ENCODE assay signal across 1 cellular context in genomic region chr2:151363709-151364108, GRCh38.
TF ChIP-seq lines count a peak whose summit lies in the region.

No MANE protein-coding gene starts in this region.

TF ChIP-seq in GM12878, 131 proteins besides CTCF, POLR2A, EP300 and RAD21 (continued from another document and continues in another):
- TF ChIP-seq BCL3 (IDR thresholded peaks at IDR 0.05; ENCODE audit: borderline replicate concordance, insufficient read depth, low read depth, low read length, poor library complexity, severe bottlenecking), result no peak
- TF ChIP-seq, protein P1, sequence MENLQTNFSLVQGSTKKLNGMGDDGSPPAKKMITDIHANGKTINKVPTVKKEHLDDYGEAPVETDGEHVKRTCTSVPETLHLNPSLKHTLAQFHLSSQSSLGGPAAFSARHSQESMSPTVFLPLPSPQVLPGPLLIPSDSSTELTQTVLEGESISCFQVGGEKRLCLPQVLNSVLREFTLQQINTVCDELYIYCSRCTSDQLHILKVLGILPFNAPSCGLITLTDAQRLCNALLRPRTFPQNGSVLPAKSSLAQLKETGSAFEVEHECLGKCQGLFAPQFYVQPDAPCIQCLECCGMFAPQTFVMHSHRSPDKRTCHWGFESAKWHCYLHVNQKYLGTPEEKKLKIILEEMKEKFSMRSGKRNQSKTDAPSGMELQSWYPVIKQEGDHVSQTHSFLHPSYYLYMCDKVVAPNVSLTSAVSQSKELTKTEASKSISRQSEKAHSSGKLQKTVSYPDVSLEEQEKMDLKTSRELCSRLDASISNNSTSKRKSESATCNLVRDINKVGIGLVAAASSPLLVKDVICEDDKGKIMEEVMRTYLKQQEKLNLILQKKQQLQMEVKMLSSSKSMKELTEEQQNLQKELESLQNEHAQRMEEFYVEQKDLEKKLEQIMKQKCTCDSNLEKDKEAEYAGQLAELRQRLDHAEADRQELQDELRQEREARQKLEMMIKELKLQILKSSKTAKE (IDR thresholded peaks at IDR 0.05; ENCODE audit: low read depth, poor library complexity, severe bottlenecking), result no peak
- TF ChIP-seq MLLT1 (IDR thresholded peaks at IDR 0.05), result peak; percentile 49; the same call in 1 of the 2 replicates
- TF ChIP-seq KAT2A (conservative IDR thresholded peaks at IDR 0.05; ENCODE audit: control insufficient read depth, low read depth, low read length), result no peak
- TF ChIP-seq ZNF217 (IDR thresholded peaks at IDR 0.05), result no peak
- no peak for TF ChIP-seq SRF (IDR thresholded peaks at IDR 0.05; ENCODE audit: low read depth in 2 of 2, low read length in 2 of 2)
- no peak for TF ChIP-seq SREBF2 (IDR thresholded peaks at IDR 0.05; ENCODE audit: low read length)
- TF ChIP-seq ZNF384 (IDR thresholded peaks at IDR 0.05; ENCODE audit: borderline replicate concordance, low read depth, low read length), result no peak
- peak; percentile 49; the same call in 1 of the 2 replicates for TF ChIP-seq RUNX3 (IDR thresholded peaks at IDR 0.05; ENCODE audit: low read length)
- no peak for TF ChIP-seq POLR2AphosphoS2 (IDR thresholded peaks at IDR 0.05; ENCODE audit: low read depth, low read length)
- no peak for TF ChIP-seq ZBTB4 (CRISPR knock-in tag; IDR thresholded peaks at IDR 0.05)
- TF ChIP-seq ATF7 (IDR thresholded peaks at IDR 0.05; ENCODE audit: low read depth), result peak; percentile 94
- no peak for TF ChIP-seq SP1 (IDR thresholded peaks at IDR 0.05; ENCODE audit: low read depth, low read length)
- no peak for TF ChIP-seq EZH2 (IDR thresholded peaks at IDR 0.05; ENCODE audit: borderline replicate concordance, control insufficient read depth, low read depth, low read length)
- no peak for TF ChIP-seq SMARCA5 (IDR thresholded peaks at IDR 0.05)
- TF ChIP-seq IKZF2 (IDR thresholded peaks at IDR 0.05), result peak in 1 of 2 experiments; percentile 57; a peak in 1 of 4 replicates
- TF ChIP-seq YBX1 (IDR thresholded peaks at IDR 0.05), result no peak
- TF ChIP-seq, protein P2, sequence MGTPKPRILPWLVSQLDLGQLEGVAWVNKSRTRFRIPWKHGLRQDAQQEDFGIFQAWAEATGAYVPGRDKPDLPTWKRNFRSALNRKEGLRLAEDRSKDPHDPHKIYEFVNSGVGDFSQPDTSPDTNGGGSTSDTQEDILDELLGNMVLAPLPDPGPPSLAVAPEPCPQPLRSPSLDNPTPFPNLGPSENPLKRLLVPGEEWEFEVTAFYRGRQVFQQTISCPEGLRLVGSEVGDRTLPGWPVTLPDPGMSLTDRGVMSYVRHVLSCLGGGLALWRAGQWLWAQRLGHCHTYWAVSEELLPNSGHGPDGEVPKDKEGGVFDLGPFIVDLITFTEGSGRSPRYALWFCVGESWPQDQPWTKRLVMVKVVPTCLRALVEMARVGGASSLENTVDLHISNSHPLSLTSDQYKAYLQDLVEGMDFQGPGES (IDR thresholded peaks at IDR 0.05), result no peak
- peak; percentile 40; the same call in 1 of the 2 replicates for TF ChIP-seq NFIC (IDR thresholded peaks at IDR 0.05; ENCODE audit: low read depth, low read length)
- TF ChIP-seq TCF3 (IDR thresholded peaks at IDR 0.05; ENCODE audit: borderline replicate concordance, insufficient read depth, low read depth, low read length), result no peak
- TF ChIP-seq ELK1 (IDR thresholded peaks at IDR 0.05; ENCODE audit: low read depth, low read length), result no peak
- TF ChIP-seq SIN3A (IDR thresholded peaks at IDR 0.05; ENCODE audit: low read depth, low read length), result no peak
- no peak for TF ChIP-seq RB1 (IDR thresholded peaks at IDR 0.05; ENCODE audit: borderline replicate concordance)
- TF ChIP-seq BRCA1 (IDR thresholded peaks at IDR 0.05; ENCODE audit: low read depth, low read length), result no peak
- no peak for TF ChIP-seq ETV6 (conservative IDR thresholded peaks at IDR 0.05 in 1 of 2, IDR thresholded peaks at IDR 0.05 in 1 of 2; ENCODE audit: borderline replicate concordance in 1 of 2, low read depth in 1 of 2)
- TF ChIP-seq, protein P3, sequence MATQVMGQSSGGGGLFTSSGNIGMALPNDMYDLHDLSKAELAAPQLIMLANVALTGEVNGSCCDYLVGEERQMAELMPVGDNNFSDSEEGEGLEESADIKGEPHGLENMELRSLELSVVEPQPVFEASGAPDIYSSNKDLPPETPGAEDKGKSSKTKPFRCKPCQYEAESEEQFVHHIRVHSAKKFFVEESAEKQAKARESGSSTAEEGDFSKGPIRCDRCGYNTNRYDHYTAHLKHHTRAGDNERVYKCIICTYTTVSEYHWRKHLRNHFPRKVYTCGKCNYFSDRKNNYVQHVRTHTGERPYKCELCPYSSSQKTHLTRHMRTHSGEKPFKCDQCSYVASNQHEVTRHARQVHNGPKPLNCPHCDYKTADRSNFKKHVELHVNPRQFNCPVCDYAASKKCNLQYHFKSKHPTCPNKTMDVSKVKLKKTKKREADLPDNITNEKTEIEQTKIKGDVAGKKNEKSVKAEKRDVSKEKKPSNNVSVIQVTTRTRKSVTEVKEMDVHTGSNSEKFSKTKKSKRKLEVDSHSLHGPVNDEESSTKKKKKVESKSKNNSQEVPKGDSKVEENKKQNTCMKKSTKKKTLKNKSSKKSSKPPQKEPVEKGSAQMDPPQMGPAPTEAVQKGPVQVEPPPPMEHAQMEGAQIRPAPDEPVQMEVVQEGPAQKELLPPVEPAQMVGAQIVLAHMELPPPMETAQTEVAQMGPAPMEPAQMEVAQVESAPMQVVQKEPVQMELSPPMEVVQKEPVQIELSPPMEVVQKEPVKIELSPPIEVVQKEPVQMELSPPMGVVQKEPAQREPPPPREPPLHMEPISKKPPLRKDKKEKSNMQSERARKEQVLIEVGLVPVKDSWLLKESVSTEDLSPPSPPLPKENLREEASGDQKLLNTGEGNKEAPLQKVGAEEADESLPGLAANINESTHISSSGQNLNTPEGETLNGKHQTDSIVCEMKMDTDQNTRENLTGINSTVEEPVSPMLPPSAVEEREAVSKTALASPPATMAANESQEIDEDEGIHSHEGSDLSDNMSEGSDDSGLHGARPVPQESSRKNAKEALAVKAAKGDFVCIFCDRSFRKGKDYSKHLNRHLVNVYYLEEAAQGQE (IDR thresholded peaks at IDR 0.05; ENCODE audit: low read depth, low read length), result no peak
- no peak for TF ChIP-seq NFYA (IDR thresholded peaks at IDR 0.05; ENCODE audit: borderline replicate concordance, low read depth, low read length)
- no peak for TF ChIP-seq ZNF274 (IDR thresholded peaks at IDR 0.05; ENCODE audit: insufficient read depth, insufficient read length)
- TF ChIP-seq, protein P4, sequence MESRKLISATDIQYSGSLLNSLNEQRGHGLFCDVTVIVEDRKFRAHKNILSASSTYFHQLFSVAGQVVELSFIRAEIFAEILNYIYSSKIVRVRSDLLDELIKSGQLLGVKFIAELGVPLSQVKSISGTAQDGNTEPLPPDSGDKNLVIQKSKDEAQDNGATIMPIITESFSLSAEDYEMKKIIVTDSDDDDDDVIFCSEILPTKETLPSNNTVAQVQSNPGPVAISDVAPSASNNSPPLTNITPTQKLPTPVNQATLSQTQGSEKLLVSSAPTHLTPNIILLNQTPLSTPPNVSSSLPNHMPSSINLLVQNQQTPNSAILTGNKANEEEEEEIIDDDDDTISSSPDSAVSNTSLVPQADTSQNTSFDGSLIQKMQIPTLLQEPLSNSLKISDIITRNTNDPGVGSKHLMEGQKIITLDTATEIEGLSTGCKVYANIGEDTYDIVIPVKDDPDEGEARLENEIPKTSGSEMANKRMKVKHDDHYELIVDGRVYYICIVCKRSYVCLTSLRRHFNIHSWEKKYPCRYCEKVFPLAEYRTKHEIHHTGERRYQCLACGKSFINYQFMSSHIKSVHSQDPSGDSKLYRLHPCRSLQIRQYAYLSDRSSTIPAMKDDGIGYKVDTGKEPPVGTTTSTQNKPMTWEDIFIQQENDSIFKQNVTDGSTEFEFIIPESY (IDR thresholded peaks at IDR 0.05), result no peak
- TF ChIP-seq RBBP5 (conservative IDR thresholded peaks at IDR 0.05), result no peak
- TF ChIP-seq EED (IDR thresholded peaks at IDR 0.05; ENCODE audit: low read depth), result peak; percentile 60
- no peak for TF ChIP-seq CHD1 (IDR thresholded peaks at IDR 0.05; ENCODE audit: low read depth, low read length)
- no peak for TF ChIP-seq KLF5 (IDR thresholded peaks at IDR 0.05; ENCODE audit: partially characterized antibody)
- TF ChIP-seq TCF7 (IDR thresholded peaks at IDR 0.05; ENCODE audit: borderline replicate concordance), result no peak
- TF ChIP-seq CREM (IDR thresholded peaks at IDR 0.05; ENCODE audit: low read depth), result peak; percentile 79
- no peak for TF ChIP-seq HDAC2 (IDR thresholded peaks at IDR 0.05)
- no peak for TF ChIP-seq GABPA (IDR thresholded peaks at IDR 0.05; ENCODE audit: low read depth)
- no peak for TF ChIP-seq CBX3 (IDR thresholded peaks at IDR 0.05; ENCODE audit: borderline replicate concordance, low read depth)
- TF ChIP-seq EGR1 (IDR thresholded peaks at IDR 0.05; ENCODE audit: borderline replicate concordance in 1 of 2, low read depth in 2 of 2, low read length in 2 of 2), result no peak
- TF ChIP-seq, protein P5, sequence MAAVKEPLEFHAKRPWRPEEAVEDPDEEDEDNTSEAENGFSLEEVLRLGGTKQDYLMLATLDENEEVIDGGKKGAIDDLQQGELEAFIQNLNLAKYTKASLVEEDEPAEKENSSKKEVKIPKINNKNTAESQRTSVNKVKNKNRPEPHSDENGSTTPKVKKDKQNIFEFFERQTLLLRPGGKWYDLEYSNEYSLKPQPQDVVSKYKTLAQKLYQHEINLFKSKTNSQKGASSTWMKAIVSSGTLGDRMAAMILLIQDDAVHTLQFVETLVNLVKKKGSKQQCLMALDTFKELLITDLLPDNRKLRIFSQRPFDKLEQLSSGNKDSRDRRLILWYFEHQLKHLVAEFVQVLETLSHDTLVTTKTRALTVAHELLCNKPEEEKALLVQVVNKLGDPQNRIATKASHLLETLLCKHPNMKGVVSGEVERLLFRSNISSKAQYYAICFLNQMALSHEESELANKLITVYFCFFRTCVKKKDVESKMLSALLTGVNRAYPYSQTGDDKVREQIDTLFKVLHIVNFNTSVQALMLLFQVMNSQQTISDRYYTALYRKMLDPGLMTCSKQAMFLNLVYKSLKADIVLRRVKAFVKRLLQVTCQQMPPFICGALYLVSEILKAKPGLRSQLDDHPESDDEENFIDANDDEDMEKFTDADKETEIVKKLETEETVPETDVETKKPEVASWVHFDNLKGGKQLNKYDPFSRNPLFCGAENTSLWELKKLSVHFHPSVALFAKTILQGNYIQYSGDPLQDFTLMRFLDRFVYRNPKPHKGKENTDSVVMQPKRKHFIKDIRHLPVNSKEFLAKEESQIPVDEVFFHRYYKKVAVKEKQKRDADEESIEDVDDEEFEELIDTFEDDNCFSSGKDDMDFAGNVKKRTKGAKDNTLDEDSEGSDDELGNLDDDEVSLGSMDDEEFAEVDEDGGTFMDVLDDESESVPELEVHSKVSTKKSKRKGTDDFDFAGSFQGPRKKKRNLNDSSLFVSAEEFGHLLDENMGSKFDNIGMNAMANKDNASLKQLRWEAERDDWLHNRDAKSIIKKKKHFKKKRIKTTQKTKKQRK (IDR thresholded peaks at IDR 0.05; ENCODE audit: low read depth, low read length), result no peak
- TF ChIP-seq IKZF1 (conservative IDR thresholded peaks at IDR 0.05), result peak; percentile 64
